10 cellular contexts compared by ENCODE assay signal in genomic region chr6:158086054-158086705, GRCh38.
DNase-seq lines count a peak whose midpoint lies in the region; ATAC-seq and TF ChIP-seq lines count a peak whose summit lies in the region.
"Had no signal": no experiment of that assay in that cellular context is flagged by ENCODE, and none has a peak within 500 bp of the region (broad histone marks: within the 10 kb centered on the region; RNA-seq: fewer than 3 reads in every experiment).

No MANE protein-coding gene starts in this region.

- DNase-seq in activated CD4-positive, alpha-beta T cell treated with anti-CD3 and anti-CD28 coated beads for 36 hours: no peak
- DNase-seq in activated CD4-positive, alpha-beta T cell treated with anti-CD3 and anti-CD28 coated beads, Interleukin-2, amount 50 U/mL, for 48 hours: no peak
- DNase-seq in astrocyte of the spinal cord (ENCODE audit: low read depth, low spot score): peak; percentile 81
- DNase-seq in stimulated activated naive B cell treated with anti-CD40 and anti-IgM and Interleukin-4, amounts not matched to agents 10 μg/mL and 1 μg/mL and 100 μg/mL, for 72 hours: peak; percentile 21
- no peak for DNase-seq in D341Med (ENCODE audit: low spot score)
- no peak for DNase-seq in NCI-H1417 treated with DMSO at 0.1 percent for 48 hours (lab: John Stamatoyannopoulos, UW)
- DNase-seq: dermis blood vessel endothelial cell had no signal

- in situ Hi-C loops in astrocyte of the spinal cord (cut with HindIII; ENCODE audit: low sequenced_read_pairs): no loop called here

- peak; percentile 26 for ATAC-seq in activated CD4-positive, alpha-beta T cell treated with anti-CD3 and anti-CD28 coated beads for 36 hours
- ATAC-seq in HG03558 (IDR thresholded peaks at IDR 0.05; ENCODE audit: extremely low read depth, unreplicated experiment) (peak; percentile 83), HG03571 (IDR thresholded peaks at IDR 0.05; ENCODE audit: unreplicated experiment) (no peak)
- peak; percentile 98 to 99 for ATAC-seq in stimulated activated naive B cell treated with anti-CD40 and anti-IgM and Interleukin-4, amounts not matched to agents 10 μg/mL and 1 μg/mL and 100 μg/mL, for 72 hours (replicated peaks)

- no peak for TF ChIP-seq CTCF in astrocyte of the spinal cord (IDR thresholded peaks at IDR 0.05; ENCODE audit: low read depth, low read length)

- H3K4me3 Mint-ChIP-seq in activated CD4-positive, alpha-beta T cell treated with anti-CD3 and anti-CD28 coated beads for 36 hours: no peak overlapping the region
- H3K4me3 Mint-ChIP-seq in stimulated activated naive B cell treated with anti-CD40 and anti-IgM and Interleukin-4, amounts not matched to agents 10 μg/mL and 1 μg/mL and 100 μg/mL, for 72 hours: peak overlapping the region in 1 of 2 donors; percentile 10
- H3K4me3 Mint-ChIP-seq: neural crest cell had no signal

- H3K27me3 Mint-ChIP-seq in activated CD4-positive, alpha-beta T cell treated with anti-CD3 and anti-CD28 coated beads for 36 hours: no peaks in the 10 kb centered on the region
- H3K27me3 Mint-ChIP-seq in stimulated activated naive B cell treated with anti-CD40 and anti-IgM and Interleukin-4, amounts not matched to agents 10 μg/mL and 1 μg/mL and 100 μg/mL, for 72 hours: no peaks in the 10 kb centered on the region

- H3K27ac Mint-ChIP-seq in activated CD4-positive, alpha-beta T cell treated with anti-CD3 and anti-CD28 coated beads for 36 hours: no peak overlapping the region
- H3K27ac Mint-ChIP-seq in stimulated activated naive B cell treated with anti-CD40 and anti-IgM and Interleukin-4, amounts not matched to agents 10 μg/mL and 1 μg/mL and 100 μg/mL, for 72 hours: peak overlapping the region; percentile 56

- POLR2A ChIA-PET in activated CD4-positive, alpha-beta T cell treated with anti-CD3 and anti-CD28 coated beads for 36 hours (lab: Charles Lee): no interaction called here

- no peaks in the 10 kb centered on the region for H3K4me1 Mint-ChIP-seq in activated CD4-positive, alpha-beta T cell treated with anti-CD3 and anti-CD28 coated beads for 36 hours
- H3K4me1 Mint-ChIP-seq in stimulated activated naive B cell treated with anti-CD40 and anti-IgM and Interleukin-4, amounts not matched to agents 10 μg/mL and 1 μg/mL and 100 μg/mL, for 72 hours: peaks cover 18 to 22% of the 10 kb centered on the region in 2 donors
- H3K4me1 Mint-ChIP-seq: neural crest cell had no signal

- peaks cover 58% of the 10 kb centered on the region for H3K36me3 Mint-ChIP-seq in activated CD4-positive, alpha-beta T cell treated with anti-CD3 and anti-CD28 coated beads for 36 hours (ENCODE audit: low read depth)
- peaks cover 69 to 86% of the 10 kb centered on the region in 2 donors for H3K36me3 Mint-ChIP-seq in stimulated activated naive B cell treated with anti-CD40 and anti-IgM and Interleukin-4, amounts not matched to agents 10 μg/mL and 1 μg/mL and 100 μg/mL, for 72 hours

- no peak overlapping the region for H3K4me3 ChIP-seq in astrocyte of the spinal cord (ENCODE audit: low read depth, low read length)

- no peaks in the 10 kb centered on the region for H3K9me3 Mint-ChIP-seq in activated CD4-positive, alpha-beta T cell treated with anti-CD3 and anti-CD28 coated beads for 36 hours (ENCODE audit: low read depth)
- no peaks in the 10 kb centered on the region for H3K9me3 Mint-ChIP-seq in stimulated activated naive B cell treated with anti-CD40 and anti-IgM and Interleukin-4, amounts not matched to agents 10 μg/mL and 1 μg/mL and 100 μg/mL, for 72 hours
- H3K9me3 Mint-ChIP-seq: neural crest cell had no signal

- CTCF ChIA-PET in activated CD4-positive, alpha-beta T cell treated with anti-CD3 and anti-CD28 coated beads for 36 hours (lab: Charles Lee): interaction anchor here (1.1 to 1.4 kb wide), 2 partner anchors 12 to 17 kb away, joined by 4 read pairs; no protein-coding TSS in a partner anchor

- intact Hi-C loops in activated CD4-positive, alpha-beta T cell treated with anti-CD3 and anti-CD28 coated beads for 36 hours (cut with DNase I, micrococcal nuclease): no loop called here

Comparison
In these comparisons a context has a peak if more than half of its experiments do, and no peak if none do; other contexts are left out.
1. DNase-seq: peak in astrocyte of the spinal cord (single experiment) and stimulated activated naive B cell treated with anti-CD40 and anti-IgM and Interleukin-4, amounts not matched to agents 10 μg/mL and 1 μg/mL and 100 μg/mL, for 72 hours (single experiment); none in activated CD4-positive, alpha-beta T cell treated with anti-CD3 and anti-CD28 coated beads for 36 hours (single experiment), activated CD4-positive, alpha-beta T cell treated with anti-CD3 and anti-CD28 coated beads, Interleukin-2, amount 50 U/mL, for 48 hours (0 of 2), D341Med (single experiment) and NCI-H1417 treated with DMSO at 0.1 percent for 48 hours (single experiment).